In the genomic region with DNA sequence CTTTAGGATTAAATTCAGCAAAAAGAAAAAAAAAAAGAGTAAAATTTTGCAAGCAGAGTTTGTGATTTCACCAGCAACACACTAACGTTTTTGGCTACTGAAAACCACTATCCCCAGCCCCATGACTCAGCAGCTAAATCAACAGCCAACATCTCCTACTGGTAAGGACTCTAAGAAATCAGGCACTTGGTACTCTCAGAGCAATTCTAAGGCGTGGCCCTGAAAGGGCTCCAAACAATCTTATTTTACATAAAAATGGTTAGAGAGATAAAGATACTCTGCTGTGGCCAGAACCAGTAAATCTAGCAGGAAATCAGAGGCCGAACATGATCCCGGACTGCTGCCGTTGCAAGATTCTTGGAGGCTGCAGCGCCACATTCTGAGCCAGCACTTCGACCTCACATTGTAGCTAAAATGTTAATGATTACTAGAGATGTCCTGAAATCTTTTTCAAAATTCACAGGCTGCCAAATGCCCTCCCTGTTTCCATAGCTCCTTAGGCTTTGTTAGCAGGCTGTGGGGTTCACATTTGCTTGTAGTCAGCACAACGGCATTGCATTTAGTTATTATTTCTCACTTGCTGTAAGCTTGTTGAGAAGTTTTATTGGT, we compare ENCODE assay signal across 1 cellular context.
TF ChIP-seq lines count a peak whose summit lies in the region.

No MANE protein-coding gene starts in this region.

TF ChIP-seq in HepG2, 621 proteins besides CTCF, POLR2A, EP300 and RAD21 (continued from another document and continues in another):
- TF ChIP-seq, protein P1, sequence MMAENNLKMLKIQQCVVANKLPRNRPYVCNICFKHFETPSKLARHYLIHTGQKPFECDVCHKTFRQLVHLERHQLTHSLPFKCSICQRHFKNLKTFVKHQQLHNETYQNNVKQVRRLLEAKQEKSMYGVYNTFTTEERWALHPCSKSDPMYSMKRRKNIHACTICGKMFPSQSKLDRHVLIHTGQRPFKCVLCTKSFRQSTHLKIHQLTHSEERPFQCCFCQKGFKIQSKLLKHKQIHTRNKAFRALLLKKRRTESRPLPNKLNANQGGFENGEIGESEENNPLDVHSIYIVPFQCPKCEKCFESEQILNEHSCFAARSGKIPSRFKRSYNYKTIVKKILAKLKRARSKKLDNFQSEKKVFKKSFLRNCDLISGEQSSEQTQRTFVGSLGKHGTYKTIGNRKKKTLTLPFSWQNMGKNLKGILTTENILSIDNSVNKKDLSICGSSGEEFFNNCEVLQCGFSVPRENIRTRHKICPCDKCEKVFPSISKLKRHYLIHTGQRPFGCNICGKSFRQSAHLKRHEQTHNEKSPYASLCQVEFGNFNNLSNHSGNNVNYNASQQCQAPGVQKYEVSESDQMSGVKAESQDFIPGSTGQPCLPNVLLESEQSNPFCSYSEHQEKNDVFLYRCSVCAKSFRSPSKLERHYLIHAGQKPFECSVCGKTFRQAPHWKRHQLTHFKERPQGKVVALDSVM (CRISPR knock-in tag; IDR thresholded peaks at IDR 0.05), result 0 out of 2 replicates have a peak, but pooled peaks have one; percentile 10
- TF ChIP-seq, protein P2, sequence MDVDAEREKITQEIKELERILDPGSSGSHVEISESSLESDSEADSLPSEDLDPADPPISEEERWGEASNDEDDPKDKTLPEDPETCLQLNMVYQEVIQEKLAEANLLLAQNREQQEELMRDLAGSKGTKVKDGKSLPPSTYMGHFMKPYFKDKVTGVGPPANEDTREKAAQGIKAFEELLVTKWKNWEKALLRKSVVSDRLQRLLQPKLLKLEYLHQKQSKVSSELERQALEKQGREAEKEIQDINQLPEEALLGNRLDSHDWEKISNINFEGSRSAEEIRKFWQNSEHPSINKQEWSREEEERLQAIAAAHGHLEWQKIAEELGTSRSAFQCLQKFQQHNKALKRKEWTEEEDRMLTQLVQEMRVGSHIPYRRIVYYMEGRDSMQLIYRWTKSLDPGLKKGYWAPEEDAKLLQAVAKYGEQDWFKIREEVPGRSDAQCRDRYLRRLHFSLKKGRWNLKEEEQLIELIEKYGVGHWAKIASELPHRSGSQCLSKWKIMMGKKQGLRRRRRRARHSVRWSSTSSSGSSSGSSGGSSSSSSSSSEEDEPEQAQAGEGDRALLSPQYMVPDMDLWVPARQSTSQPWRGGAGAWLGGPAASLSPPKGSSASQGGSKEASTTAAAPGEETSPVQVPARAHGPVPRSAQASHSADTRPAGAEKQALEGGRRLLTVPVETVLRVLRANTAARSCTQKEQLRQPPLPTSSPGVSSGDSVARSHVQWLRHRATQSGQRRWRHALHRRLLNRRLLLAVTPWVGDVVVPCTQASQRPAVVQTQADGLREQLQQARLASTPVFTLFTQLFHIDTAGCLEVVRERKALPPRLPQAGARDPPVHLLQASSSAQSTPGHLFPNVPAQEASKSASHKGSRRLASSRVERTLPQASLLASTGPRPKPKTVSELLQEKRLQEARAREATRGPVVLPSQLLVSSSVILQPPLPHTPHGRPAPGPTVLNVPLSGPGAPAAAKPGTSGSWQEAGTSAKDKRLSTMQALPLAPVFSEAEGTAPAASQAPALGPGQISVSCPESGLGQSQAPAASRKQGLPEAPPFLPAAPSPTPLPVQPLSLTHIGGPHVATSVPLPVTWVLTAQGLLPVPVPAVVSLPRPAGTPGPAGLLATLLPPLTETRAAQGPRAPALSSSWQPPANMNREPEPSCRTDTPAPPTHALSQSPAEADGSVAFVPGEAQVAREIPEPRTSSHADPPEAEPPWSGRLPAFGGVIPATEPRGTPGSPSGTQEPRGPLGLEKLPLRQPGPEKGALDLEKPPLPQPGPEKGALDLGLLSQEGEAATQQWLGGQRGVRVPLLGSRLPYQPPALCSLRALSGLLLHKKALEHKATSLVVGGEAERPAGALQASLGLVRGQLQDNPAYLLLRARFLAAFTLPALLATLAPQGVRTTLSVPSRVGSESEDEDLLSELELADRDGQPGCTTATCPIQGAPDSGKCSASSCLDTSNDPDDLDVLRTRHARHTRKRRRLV (CRISPR knock-in tag; IDR thresholded peaks at IDR 0.05), result 0 out of 2 replicates have a peak, but pooled peaks have one; percentile 48
- TF ChIP-seq, protein P3, sequence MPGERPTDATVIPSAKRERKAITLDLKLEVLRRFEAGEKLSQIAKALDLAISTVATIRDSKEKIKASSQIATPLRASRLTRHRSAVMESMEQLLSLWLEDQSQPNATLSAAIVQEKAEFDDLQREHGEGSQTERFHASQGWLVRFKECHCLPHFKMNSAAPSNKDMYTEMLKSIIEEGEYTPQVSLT (CRISPR knock-in tag; IDR thresholded peaks at IDR 0.05; ENCODE audit: borderline replicate concordance, low read depth), result no peak
- TF ChIP-seq, protein P4, sequence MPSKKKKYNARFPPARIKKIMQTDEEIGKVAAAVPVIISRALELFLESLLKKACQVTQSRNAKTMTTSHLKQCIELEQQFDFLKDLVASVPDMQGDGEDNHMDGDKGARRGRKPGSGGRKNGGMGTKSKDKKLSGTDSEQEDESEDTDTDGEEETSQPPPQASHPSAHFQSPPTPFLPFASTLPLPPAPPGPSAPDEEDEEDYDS (CRISPR knock-in tag; IDR thresholded peaks at IDR 0.05), result peak; percentile 87
- TF ChIP-seq ZNF335 (CRISPR knock-in tag; IDR thresholded peaks at IDR 0.05) (no peak; the same call in 1 of the 2 replicates), PHF5A (CRISPR knock-in tag; IDR thresholded peaks at IDR 0.05; ENCODE audit: low read depth, unreplicated experiment) (peak; percentile 29), NFE2L1 (CRISPR knock-in tag; IDR thresholded peaks at IDR 0.05; ENCODE audit: borderline replicate concordance) (no peak), ZNF33A (CRISPR knock-in tag; IDR thresholded peaks at IDR 0.05; ENCODE audit: borderline replicate concordance) (no peak), ZNF775 (CRISPR knock-in tag; IDR thresholded peaks at IDR 0.05; ENCODE audit: borderline replicate concordance) (no peak), MAF1 (CRISPR knock-in tag; IDR thresholded peaks at IDR 0.05; ENCODE audit: borderline replicate concordance) (no peak), HMG20A (CRISPR knock-in tag; IDR thresholded peaks at IDR 0.05; ENCODE audit: borderline replicate concordance) (no peak; the same call in 1 of the 2 replicates), KAT7 (CRISPR knock-in tag; IDR thresholded peaks at IDR 0.05; ENCODE audit: borderline replicate concordance) (no peak), TBL1XR1 (IDR thresholded peaks at IDR 0.05; ENCODE audit: borderline replicate concordance, low read length, partially characterized antibody) (no peak), HNF4A (CRISPR knock-in tag; IDR thresholded peaks at IDR 0.05) (peak; percentile 35; the same call in 1 of the 2 replicates), MIXL1 (CRISPR knock-in tag; IDR thresholded peaks at IDR 0.05) (peak; percentile 84), ZNF549 (CRISPR knock-in tag; IDR thresholded peaks at IDR 0.05) (no peak), MAFK (conservative IDR thresholded peaks at IDR 0.05 in 1 of 2, IDR thresholded peaks at IDR 0.05 in 1 of 2; ENCODE audit: low read length in 2 of 2) (peak in 1 of 2 experiments; percentile 0; a peak in 1 of 4 replicates), ZNF350 (CRISPR knock-in tag; IDR thresholded peaks at IDR 0.05; ENCODE audit: borderline replicate concordance, low read depth) (no peak), RBM39 (IDR thresholded peaks at IDR 0.05; ENCODE audit: low read depth, low read length, poor library complexity, severe bottlenecking) (no peak)
- TF ChIP-seq, protein P5, sequence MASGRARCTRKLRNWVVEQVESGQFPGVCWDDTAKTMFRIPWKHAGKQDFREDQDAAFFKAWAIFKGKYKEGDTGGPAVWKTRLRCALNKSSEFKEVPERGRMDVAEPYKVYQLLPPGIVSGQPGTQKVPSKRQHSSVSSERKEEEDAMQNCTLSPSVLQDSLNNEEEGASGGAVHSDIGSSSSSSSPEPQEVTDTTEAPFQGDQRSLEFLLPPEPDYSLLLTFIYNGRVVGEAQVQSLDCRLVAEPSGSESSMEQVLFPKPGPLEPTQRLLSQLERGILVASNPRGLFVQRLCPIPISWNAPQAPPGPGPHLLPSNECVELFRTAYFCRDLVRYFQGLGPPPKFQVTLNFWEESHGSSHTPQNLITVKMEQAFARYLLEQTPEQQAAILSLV (CRISPR knock-in tag; IDR thresholded peaks at IDR 0.05; ENCODE audit: borderline replicate concordance), result 0 out of 2 replicates have a peak, but pooled peaks have one; percentile 0
- TF ChIP-seq, protein P6, sequence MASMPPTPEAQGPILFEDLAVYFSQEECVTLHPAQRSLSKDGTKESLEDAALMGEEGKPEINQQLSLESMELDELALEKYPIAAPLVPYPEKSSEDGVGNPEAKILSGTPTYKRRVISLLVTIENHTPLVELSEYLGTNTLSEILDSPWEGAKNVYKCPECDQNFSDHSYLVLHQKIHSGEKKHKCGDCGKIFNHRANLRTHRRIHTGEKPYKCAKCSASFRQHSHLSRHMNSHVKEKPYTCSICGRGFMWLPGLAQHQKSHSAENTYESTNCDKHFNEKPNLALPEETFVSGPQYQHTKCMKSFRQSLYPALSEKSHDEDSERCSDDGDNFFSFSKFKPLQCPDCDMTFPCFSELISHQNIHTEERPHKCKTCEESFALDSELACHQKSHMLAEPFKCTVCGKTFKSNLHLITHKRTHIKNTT (CRISPR knock-in tag; IDR thresholded peaks at IDR 0.05), result no peak
- TF ChIP-seq, protein P7, sequence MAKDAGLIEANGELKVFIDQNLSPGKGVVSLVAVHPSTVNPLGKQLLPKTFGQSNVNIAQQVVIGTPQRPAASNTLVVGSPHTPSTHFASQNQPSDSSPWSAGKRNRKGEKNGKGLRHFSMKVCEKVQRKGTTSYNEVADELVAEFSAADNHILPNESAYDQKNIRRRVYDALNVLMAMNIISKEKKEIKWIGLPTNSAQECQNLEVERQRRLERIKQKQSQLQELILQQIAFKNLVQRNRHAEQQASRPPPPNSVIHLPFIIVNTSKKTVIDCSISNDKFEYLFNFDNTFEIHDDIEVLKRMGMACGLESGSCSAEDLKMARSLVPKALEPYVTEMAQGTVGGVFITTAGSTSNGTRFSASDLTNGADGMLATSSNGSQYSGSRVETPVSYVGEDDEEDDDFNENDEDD (CRISPR knock-in tag; IDR thresholded peaks at IDR 0.05; ENCODE audit: borderline replicate concordance), result no peak
- TF ChIP-seq, protein P8, sequence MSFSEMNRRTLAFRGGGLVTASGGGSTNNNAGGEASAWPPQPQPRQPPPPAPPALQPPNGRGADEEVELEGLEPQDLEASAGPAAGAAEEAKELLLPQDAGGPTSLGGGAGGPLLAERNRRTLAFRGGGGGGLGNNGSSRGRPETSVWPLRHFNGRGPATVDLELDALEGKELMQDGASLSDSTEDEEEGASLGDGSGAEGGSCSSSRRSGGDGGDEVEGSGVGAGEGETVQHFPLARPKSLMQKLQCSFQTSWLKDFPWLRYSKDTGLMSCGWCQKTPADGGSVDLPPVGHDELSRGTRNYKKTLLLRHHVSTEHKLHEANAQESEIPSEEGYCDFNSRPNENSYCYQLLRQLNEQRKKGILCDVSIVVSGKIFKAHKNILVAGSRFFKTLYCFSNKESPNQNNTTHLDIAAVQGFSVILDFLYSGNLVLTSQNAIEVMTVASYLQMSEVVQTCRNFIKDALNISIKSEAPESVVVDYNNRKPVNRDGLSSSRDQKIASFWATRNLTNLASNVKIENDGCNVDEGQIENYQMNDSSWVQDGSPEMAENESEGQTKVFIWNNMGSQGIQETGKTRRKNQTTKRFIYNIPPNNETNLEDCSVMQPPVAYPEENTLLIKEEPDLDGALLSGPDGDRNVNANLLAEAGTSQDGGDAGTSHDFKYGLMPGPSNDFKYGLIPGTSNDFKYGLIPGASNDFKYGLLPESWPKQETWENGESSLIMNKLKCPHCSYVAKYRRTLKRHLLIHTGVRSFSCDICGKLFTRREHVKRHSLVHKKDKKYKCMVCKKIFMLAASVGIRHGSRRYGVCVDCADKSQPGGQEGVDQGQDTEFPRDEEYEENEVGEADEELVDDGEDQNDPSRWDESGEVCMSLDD (CRISPR knock-in tag; IDR thresholded peaks at IDR 0.05; ENCODE audit: borderline replicate concordance), result no peak
- TF ChIP-seq, protein P9, sequence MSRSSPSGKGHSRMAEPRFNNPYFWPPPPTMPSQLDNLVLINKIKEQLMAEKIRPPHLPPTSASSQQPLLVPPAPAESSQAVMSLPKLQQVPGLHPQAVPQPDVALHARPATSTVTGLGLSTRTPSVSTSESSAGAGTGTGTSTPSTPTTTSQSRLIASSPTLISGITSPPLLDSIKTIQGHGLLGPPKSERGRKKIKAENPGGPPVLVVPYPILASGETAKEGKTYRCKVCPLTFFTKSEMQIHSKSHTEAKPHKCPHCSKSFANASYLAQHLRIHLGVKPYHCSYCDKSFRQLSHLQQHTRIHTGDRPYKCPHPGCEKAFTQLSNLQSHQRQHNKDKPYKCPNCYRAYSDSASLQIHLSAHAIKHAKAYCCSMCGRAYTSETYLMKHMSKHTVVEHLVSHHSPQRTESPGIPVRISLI (CRISPR knock-in tag; IDR thresholded peaks at IDR 0.05; ENCODE audit: borderline replicate concordance), result no peak
- TF ChIP-seq, protein P10, sequence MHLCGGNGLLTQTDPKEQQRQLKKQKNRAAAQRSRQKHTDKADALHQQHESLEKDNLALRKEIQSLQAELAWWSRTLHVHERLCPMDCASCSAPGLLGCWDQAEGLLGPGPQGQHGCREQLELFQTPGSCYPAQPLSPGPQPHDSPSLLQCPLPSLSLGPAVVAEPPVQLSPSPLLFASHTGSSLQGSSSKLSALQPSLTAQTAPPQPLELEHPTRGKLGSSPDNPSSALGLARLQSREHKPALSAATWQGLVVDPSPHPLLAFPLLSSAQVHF (CRISPR knock-in tag; IDR thresholded peaks at IDR 0.05), result no peak
- TF ChIP-seq, protein P11, sequence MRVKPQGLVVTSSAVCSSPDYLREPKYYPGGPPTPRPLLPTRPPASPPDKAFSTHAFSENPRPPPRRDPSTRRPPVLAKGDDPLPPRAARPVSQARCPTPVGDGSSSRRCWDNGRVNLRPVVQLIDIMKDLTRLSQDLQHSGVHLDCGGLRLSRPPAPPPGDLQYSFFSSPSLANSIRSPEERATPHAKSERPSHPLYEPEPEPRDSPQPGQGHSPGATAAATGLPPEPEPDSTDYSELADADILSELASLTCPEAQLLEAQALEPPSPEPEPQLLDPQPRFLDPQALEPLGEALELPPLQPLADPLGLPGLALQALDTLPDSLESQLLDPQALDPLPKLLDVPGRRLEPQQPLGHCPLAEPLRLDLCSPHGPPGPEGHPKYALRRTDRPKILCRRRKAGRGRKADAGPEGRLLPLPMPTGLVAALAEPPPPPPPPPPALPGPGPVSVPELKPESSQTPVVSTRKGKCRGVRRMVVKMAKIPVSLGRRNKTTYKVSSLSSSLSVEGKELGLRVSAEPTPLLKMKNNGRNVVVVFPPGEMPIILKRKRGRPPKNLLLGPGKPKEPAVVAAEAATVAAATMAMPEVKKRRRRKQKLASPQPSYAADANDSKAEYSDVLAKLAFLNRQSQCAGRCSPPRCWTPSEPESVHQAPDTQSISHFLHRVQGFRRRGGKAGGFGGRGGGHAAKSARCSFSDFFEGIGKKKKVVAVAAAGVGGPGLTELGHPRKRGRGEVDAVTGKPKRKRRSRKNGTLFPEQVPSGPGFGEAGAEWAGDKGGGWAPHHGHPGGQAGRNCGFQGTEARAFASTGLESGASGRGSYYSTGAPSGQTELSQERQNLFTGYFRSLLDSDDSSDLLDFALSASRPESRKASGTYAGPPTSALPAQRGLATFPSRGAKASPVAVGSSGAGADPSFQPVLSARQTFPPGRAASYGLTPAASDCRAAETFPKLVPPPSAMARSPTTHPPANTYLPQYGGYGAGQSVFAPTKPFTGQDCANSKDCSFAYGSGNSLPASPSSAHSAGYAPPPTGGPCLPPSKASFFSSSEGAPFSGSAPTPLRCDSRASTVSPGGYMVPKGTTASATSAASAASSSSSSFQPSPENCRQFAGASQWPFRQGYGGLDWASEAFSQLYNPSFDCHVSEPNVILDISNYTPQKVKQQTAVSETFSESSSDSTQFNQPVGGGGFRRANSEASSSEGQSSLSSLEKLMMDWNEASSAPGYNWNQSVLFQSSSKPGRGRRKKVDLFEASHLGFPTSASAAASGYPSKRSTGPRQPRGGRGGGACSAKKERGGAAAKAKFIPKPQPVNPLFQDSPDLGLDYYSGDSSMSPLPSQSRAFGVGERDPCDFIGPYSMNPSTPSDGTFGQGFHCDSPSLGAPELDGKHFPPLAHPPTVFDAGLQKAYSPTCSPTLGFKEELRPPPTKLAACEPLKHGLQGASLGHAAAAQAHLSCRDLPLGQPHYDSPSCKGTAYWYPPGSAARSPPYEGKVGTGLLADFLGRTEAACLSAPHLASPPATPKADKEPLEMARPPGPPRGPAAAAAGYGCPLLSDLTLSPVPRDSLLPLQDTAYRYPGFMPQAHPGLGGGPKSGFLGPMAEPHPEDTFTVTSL (CRISPR knock-in tag; IDR thresholded peaks at IDR 0.05; ENCODE audit: borderline replicate concordance), result no peak
